ENCODE assay signal across 8 cellular contexts in genomic region chr19:35267818-35268545, GRCh38. TPM values are rescaled to one million over a fixed set of nuclear protein-coding genes. Genes with fewer than 3 reads are reported as not detected.
DNase-seq lines count a peak whose midpoint lies in the region; ATAC-seq and TF ChIP-seq lines count a peak whose summit lies in the region.

No MANE protein-coding gene starts in this region.

- no peaks in the 10 kb centered on the region for H3K79me1 ChIP-seq in H9 (ENCODE audit: insufficient read depth, low read depth, low read length, poor library complexity, severe bottlenecking)

- no peak for TF ChIP-seq CTCF in H9 (conservative IDR thresholded peaks at IDR 0.05)
- TF ChIP-seq CTCF in astrocyte of the cerebellum (IDR thresholded peaks at IDR 0.05; ENCODE audit: low read depth, low read length, missing control alignments), result no peak
- TF ChIP-seq CTCF in hepatocyte (IDR thresholded peaks at IDR 0.05; ENCODE audit: poor library complexity), result no peak

- H3K9me3 ChIP-seq in H9 (ENCODE audit: control insufficient read depth, low read depth, low read length), result no peaks in the 10 kb centered on the region
- no peaks in the 10 kb centered on the region for H3K9me3 ChIP-seq in hepatocyte (ENCODE audit: low read depth)

- H3K4me2 ChIP-seq in H9 (ENCODE audit: insufficient read depth, insufficient read length, low read length) (peak overlapping the region; percentile 30), hepatocyte (peak overlapping the region; percentile 99)

- no peaks in the 10 kb centered on the region for H3K36me3 ChIP-seq in hepatocyte (replicated peaks; ENCODE audit: insufficient read depth, low read depth)

- peak; percentile 60 for ATAC-seq in sciatic nerve

- no peaks in the 10 kb centered on the region for H3K27me3 Mint-ChIP-seq in H9 (ENCODE audit: low read depth)

- H3K56ac ChIP-seq in H9 (ENCODE audit: insufficient read length, low read depth, low read length), result no peak overlapping the region

- H4K20me1 ChIP-seq in H9 (ENCODE audit: control insufficient read depth, insufficient read depth, insufficient read length), result no peaks in the 10 kb centered on the region
- H4K20me1 ChIP-seq in hepatocyte (ENCODE audit: insufficient read depth, poor library complexity, severe bottlenecking), result peaks cover 10% of the 10 kb centered on the region

- no peak overlapping the region for H4K5ac ChIP-seq in H9 (ENCODE audit: insufficient read length, low read depth, low read length)

- no peak overlapping the region for H2BK20ac ChIP-seq in H9 (ENCODE audit: low read depth, low read length, poor library complexity, severe bottlenecking)

- no peak overlapping the region for H3K4ac ChIP-seq in H9 (ENCODE audit: low read depth, low read length)

- H2BK12ac ChIP-seq in H9 (ENCODE audit: insufficient read length, low read depth, low read length), result no peak overlapping the region

- DNase-seq in ELR (ENCODE audit: low read depth), result peak; percentile 77
- peak; percentile 61 for DNase-seq in H9
- peak; percentile 49 for DNase-seq in MV-4-11 (lab: John Stamatoyannopoulos, UW)
- peak; percentile 58 for DNase-seq in T-helper 9 cell
- no peak for DNase-seq in astrocyte of the cerebellum (ENCODE audit: low read depth)
- DNase-seq in hepatocyte (ENCODE audit: low spot score), result peak; percentile 91
- DNase-seq in sciatic nerve (ENCODE audit: low spot score), result peak; percentile 88
- DNase-seq in inferior parietal cortex (ENCODE audit: extremely low spot score), result no peak

- H2AK5ac ChIP-seq in H9 (ENCODE audit: insufficient read length, low read length), result no peak overlapping the region

- H3K14ac ChIP-seq in H9 (ENCODE audit: insufficient read depth, low read length), result peak overlapping the region; percentile 80; the same call in 1 of the 2 replicates

- peak overlapping the region; percentile 28 for H3K18ac ChIP-seq in H9 (ENCODE audit: insufficient read length, low read depth, low read length)

- in situ Hi-C loops in astrocyte of the cerebellum (cut with HindIII; ENCODE audit: low sequenced_read_pairs), result no loop called here

- intact Hi-C loops in sciatic nerve (cut with DNase I), result loop anchor here (5.0 kb wide), 2 partner anchors 126 to 1031 kb away; partner anchors contain the start of gene FXYD7

- H3K27ac ChIP-seq in H9 (ENCODE audit: insufficient read length, low read depth, low read length) (no peak overlapping the region), hepatocyte (peak overlapping the region; percentile 100)

- H3K4me3 ChIP-seq in astrocyte of the cerebellum (ENCODE audit: low read depth, low read length) (peak overlapping the region; percentile 85), hepatocyte (peak overlapping the region; percentile 97)

- no peak overlapping the region for H3K23ac ChIP-seq in H9 (ENCODE audit: insufficient read length, low read depth, low read length)

- H3K4me1 ChIP-seq in H9 (ENCODE audit: insufficient read depth, low read length), result no peaks in the 10 kb centered on the region
- peaks cover 12% of the 10 kb centered on the region for H3K4me1 ChIP-seq in hepatocyte (ENCODE audit: insufficient read depth)

- H3K9me2 ChIP-seq in hepatocyte (replicated peaks; ENCODE audit: insufficient read depth), result no peaks in the 10 kb centered on the region

- H3K4me1 Mint-ChIP-seq in H9, result peaks cover 11 to 15% of the 10 kb centered on the region in 2 experiments

- no CpG with 5 or more reads among the region's 105 CpGs for WGBS in H9 (ENCODE audit: extremely low coverage, insufficient read length, low lambda C conversion rate)
- WGBS in hepatocyte (ENCODE audit: low lambda C conversion rate, missing lambda C conversion rate), result 2% methylated on average over 44 of the region's 105 CpGs

- no peak overlapping the region for H3T11ph ChIP-seq in H9 (ENCODE audit: low read length)

- H3K27ac Mint-ChIP-seq in H9, result peak overlapping the region; percentile 88 to 98 (median 96); a peak in 5 of 7 replicates

- peaks cover 5% of the 10 kb centered on the region for H3K23me2 ChIP-seq in H9 (ENCODE audit: insufficient read length, low read depth, low read length, poor library complexity, severe bottlenecking)

- H3K9ac ChIP-seq in H9 (ENCODE audit: extremely low read depth, insufficient read length, low read length), result peak overlapping the region; percentile 28

- H3K27me3 ChIP-seq in H9 (ENCODE audit: insufficient read depth, low read length), result no peaks in the 10 kb centered on the region
- H3K27me3 ChIP-seq in hepatocyte, result no peaks in the 10 kb centered on the region

- no peak overlapping the region for H2BK15ac ChIP-seq in H9 (ENCODE audit: low read depth, low read length)

- no peak overlapping the region for H2BK5ac ChIP-seq in H9 (ENCODE audit: insufficient read length, low read length)

- H2BK120ac ChIP-seq in H9 (ENCODE audit: low read depth, low read length, poor library complexity, severe bottlenecking), result no peak overlapping the region

- H3K9me3 Mint-ChIP-seq in H9, result no peaks in the 10 kb centered on the region

- H4K8ac ChIP-seq in H9 (replicated peaks; ENCODE audit: insufficient read length, low read depth, low read length), result no peak overlapping the region

- H3K79me2 ChIP-seq in H9 (ENCODE audit: insufficient read depth, low read length), result no peaks in the 10 kb centered on the region
- peaks cover 34% of the 10 kb centered on the region for H3K79me2 ChIP-seq in hepatocyte

- no peak overlapping the region for H2AFZ ChIP-seq in H9 (ENCODE audit: low read length)
- peak overlapping the region; percentile 96 for H2AFZ ChIP-seq in hepatocyte

- peaks cover 24 to 63% (median 61%) of the 10 kb centered on the region in 3 experiments for H3K36me3 Mint-ChIP-seq in H9 (ENCODE audit: insufficient read depth in 1 of 3, low read depth in 3 of 3)

- no peak overlapping the region for H4K91ac ChIP-seq in H9 (ENCODE audit: insufficient read length, low read depth, low read length)

- peak overlapping the region; percentile 84 to 90 for H3K4me3 Mint-ChIP-seq in H9

RNA-seq across cellular contexts. Expression of gene USF2, which starts 0.8 kb away (rescaled TPM):
- total RNA-seq in H9 (2021), result 113 and 123 TPM in 2 replicates
- 55.6 and 61.4 TPM in 2 replicates for total RNA-seq in hepatocyte
- polyA plus RNA-seq in hepatocyte, result 30.2 and 35.0 TPM in 2 replicates
- total RNA-seq in sciatic nerve, result 137 TPM

RNA-seq across cellular contexts. Expression of gene HAMP, which starts 14.3 kb away (rescaled TPM):
- total RNA-seq in H9 (2021) (0.52 and 0.83 TPM in 2 replicates), hepatocyte (5.1 and 7.0 TPM in 2 replicates), sciatic nerve (8.9 TPM)
- 49.3 and 55.8 TPM in 2 replicates for polyA plus RNA-seq in hepatocyte

RNA-seq across cellular contexts. Expression of gene LSR, which starts 19.2 kb away (rescaled TPM):
- total RNA-seq in H9 (2021) (151 and 152 TPM in 2 replicates), hepatocyte (89.9 and 113 TPM in 2 replicates), sciatic nerve (9.3 TPM)
- polyA plus RNA-seq in hepatocyte, result 255 and 296 TPM in 2 replicates

RNA-seq across cellular contexts. Expression of gene MAG, which starts 24.0 kb away (rescaled TPM):
- 0.13 TPM in 1 of 2 replicates, not detected in the other for total RNA-seq in H9 (2021)
- total RNA-seq in hepatocyte, result 2.8 TPM in 1 of 2 replicates, not detected in the other
- polyA plus RNA-seq in hepatocyte, result 0.47 and 0.81 TPM in 2 replicates
- total RNA-seq in sciatic nerve, result 82.2 TPM

RNA-seq across cellular contexts. Expression of gene FAM187B, which starts 39.4 kb away (rescaled TPM):
- total RNA-seq in H9 (2021) (not detected in 2 replicates), hepatocyte (0.56 TPM in 1 of 2 replicates, not detected in the other), sciatic nerve (0.31 TPM)
- not detected in 2 replicates for polyA plus RNA-seq in hepatocyte

Comparison
In these comparisons a context has a peak if more than half of its experiments do, and no peak if none do; other contexts are left out.
1. DNase-seq: peak in ELR (single experiment), H9 (single experiment), MV-4-11 (single experiment), T-helper 9 cell (single experiment), hepatocyte (single experiment) and sciatic nerve (single experiment); none in astrocyte of the cerebellum (single experiment) and inferior parietal cortex (single experiment).